Comparison of ENCODE assay signal across 9 cellular contexts in genomic region chr2:37653093-37653492, GRCh38. TPM values are rescaled to one million over a fixed set of nuclear protein-coding genes. Genes with fewer than 3 reads are reported as not detected.
A peak's percentile ranks its signal among the peaks of the same experiment; 100 is the strongest.
DNase-seq lines count a peak whose midpoint lies in the region; ATAC-seq and TF ChIP-seq lines count a peak whose summit lies in the region.
"Had no signal": no experiment of that assay in that cellular context is flagged by ENCODE, and none has a peak within 500 bp of the region (broad histone marks: within the 10 kb centered on the region; RNA-seq: fewer than 3 reads in every experiment).

No MANE protein-coding gene starts in this region.

- H3K9me3 Mint-ChIP-seq in activated CD4-positive, alpha-beta T cell treated with anti-CD3 and anti-CD28 coated beads for 36 hours (ENCODE audit: low read depth), result peaks cover 3% of the 10 kb centered on the region
- peaks cover 3% of the 10 kb centered on the region for H3K9me3 Mint-ChIP-seq in activated CD8-positive, alpha-beta T cell treated with anti-CD3 and anti-CD28 coated beads for 36 hours

- CTCF ChIA-PET in activated CD4-positive, alpha-beta T cell treated with anti-CD3 and anti-CD28 coated beads for 36 hours (lab: Charles Lee), result interaction anchor here (0.6 to 1.3 kb wide), 2 partner anchors 224 to 233 kb away, joined by 3 to 6 read pairs; no protein-coding TSS in a partner anchor
- CTCF ChIA-PET in activated CD8-positive, alpha-beta T cell treated with anti-CD3 and anti-CD28 coated beads for 36 hours (lab: Charles Lee), result interaction anchor here (0.9 to 2.2 kb wide), 4 partner anchors 10 to 224 kb away, joined by 3 to 7 read pairs (median 6); no protein-coding TSS in a partner anchor

- H3K27ac Mint-ChIP-seq in activated CD4-positive, alpha-beta T cell treated with anti-CD3 and anti-CD28 coated beads for 36 hours, result peak overlapping the region; percentile 59
- H3K27ac Mint-ChIP-seq in activated CD8-positive, alpha-beta T cell treated with anti-CD3 and anti-CD28 coated beads for 36 hours, result peak overlapping the region; percentile 72

- no peak for DNase-seq in activated CD4-positive, alpha-beta T cell treated with anti-CD3 and anti-CD28 coated beads for 36 hours
- no peak for DNase-seq in activated CD4-positive, alpha-beta T cell treated with anti-CD3 and anti-CD28 coated beads for 4 hours
- no peak for DNase-seq in activated CD8-positive, alpha-beta T cell treated with anti-CD3 and anti-CD28 coated beads for 36 hours
- DNase-seq in right lobe of liver (no peak), stomach (no peak), head of caudate nucleus (no peak), globus pallidus (ENCODE audit: low spot score) (no peak), EL (no peak)
- DNase-seq: NCI-H187 had no signal

- H3K4me1 Mint-ChIP-seq in activated CD4-positive, alpha-beta T cell treated with anti-CD3 and anti-CD28 coated beads for 36 hours, result peaks cover 89% of the 10 kb centered on the region
- H3K4me1 Mint-ChIP-seq in activated CD8-positive, alpha-beta T cell treated with anti-CD3 and anti-CD28 coated beads for 36 hours (ENCODE audit: low read depth), result peaks cover 86% of the 10 kb centered on the region

- H3K36me3 ChIP-seq in right lobe of liver (no peaks in the 10 kb centered on the region), stomach (no peaks in the 10 kb centered on the region)

- H3K4me1 ChIP-seq in right lobe of liver (no peaks in the 10 kb centered on the region), stomach (peaks cover 39 to 93% (median 73%) of the 10 kb centered on the region in 4 donors)

- peak overlapping the region in 2 of 3 donors; percentile 13 to 58 for H3K27ac ChIP-seq in right lobe of liver
- H3K27ac ChIP-seq in stomach, result peak overlapping the region in 4 of 5 donors; percentile 54 to 78 (median 66)

- H3K27me3 ChIP-seq in right lobe of liver (no peaks in the 10 kb centered on the region), stomach (no peaks in the 10 kb centered on the region)

- H3K4me3 ChIP-seq in right lobe of liver (no peak overlapping the region), stomach (no peak overlapping the region)

- H3K36me3 Mint-ChIP-seq in activated CD4-positive, alpha-beta T cell treated with anti-CD3 and anti-CD28 coated beads for 36 hours (ENCODE audit: low read depth), result peaks cover 25% of the 10 kb centered on the region
- peaks cover 48% of the 10 kb centered on the region for H3K36me3 Mint-ChIP-seq in activated CD8-positive, alpha-beta T cell treated with anti-CD3 and anti-CD28 coated beads for 36 hours (ENCODE audit: low read depth)

- TF ChIP-seq EP300 in stomach (IDR thresholded peaks at IDR 0.05), result no peak

- no peak for ATAC-seq in activated CD4-positive, alpha-beta T cell treated with anti-CD3 and anti-CD28 coated beads for 36 hours
- no peak for ATAC-seq in activated CD8-positive, alpha-beta T cell treated with anti-CD3 and anti-CD28 coated beads for 36 hours
- ATAC-seq in right lobe of liver, result peak in 2 of 4 donors; percentile 18 to 27

- WGBS in right lobe of liver (ENCODE audit: insufficient coverage, low coverage, low lambda C conversion rate, missing lambda C conversion rate), result 37% methylated on average over 6 of the region's 6 CpGs
- WGBS in stomach, 5 donors, result 41 to 63% (median 47%) methylated on average over 6 of the region's 6 CpGs

- POLR2A ChIA-PET in activated CD4-positive, alpha-beta T cell treated with anti-CD3 and anti-CD28 coated beads for 36 hours (lab: Charles Lee), result no interaction called here
- POLR2A ChIA-PET in activated CD8-positive, alpha-beta T cell treated with anti-CD3 and anti-CD28 coated beads for 36 hours (lab: Charles Lee), result interaction anchor here (1.2 kb wide), 1 partner anchor 9 kb away, joined by 3 read pairs; no protein-coding TSS in a partner anchor

- intact Hi-C loops in activated CD4-positive, alpha-beta T cell treated with anti-CD3 and anti-CD28 coated beads for 36 hours (cut with DNase I, micrococcal nuclease), result no loop called here
- intact Hi-C loops in activated CD8-positive, alpha-beta T cell treated with anti-CD3 and anti-CD28 coated beads for 36 hours (cut with micrococcal nuclease), result no loop called here
- intact Hi-C loops in right lobe of liver (cut with DNase I), result no loop called here
- intact Hi-C loops in stomach (cut with DNase I; ENCODE audit: low total_unique reads), result no loop called here
- intact Hi-C loops in head of caudate nucleus (cut with DNase I), result no loop called here

- no peak overlapping the region for H3K4me3 Mint-ChIP-seq in activated CD4-positive, alpha-beta T cell treated with anti-CD3 and anti-CD28 coated beads for 36 hours
- no peak overlapping the region for H3K4me3 Mint-ChIP-seq in activated CD8-positive, alpha-beta T cell treated with anti-CD3 and anti-CD28 coated beads for 36 hours

- H3K9me3 ChIP-seq in right lobe of liver (no peaks in the 10 kb centered on the region), stomach (no peaks in the 10 kb centered on the region)

- TF ChIP-seq CTCF in activated CD8-positive, alpha-beta T cell treated with anti-CD3 and anti-CD28 coated beads for 36 hours (IDR thresholded peaks at IDR 0.05), result no peak
- TF ChIP-seq CTCF in right lobe of liver (IDR thresholded peaks at IDR 0.05) (no peak), stomach (IDR thresholded peaks at IDR 0.05) (no peak)

- TF ChIP-seq POLR2A in right lobe of liver (IDR thresholded peaks at IDR 0.05) (no peak), stomach (IDR thresholded peaks at IDR 0.05) (no peak)

- H3K27me3 Mint-ChIP-seq in activated CD4-positive, alpha-beta T cell treated with anti-CD3 and anti-CD28 coated beads for 36 hours, result no peaks in the 10 kb centered on the region
- no peaks in the 10 kb centered on the region for H3K27me3 Mint-ChIP-seq in activated CD8-positive, alpha-beta T cell treated with anti-CD3 and anti-CD28 coated beads for 36 hours

RNA-seq across cellular contexts. Expression of gene CDC42EP3, which starts 18.3 kb away (rescaled TPM):
- 10 to 100 TPM; 16.4 to 25.2 TPM for total RNA-seq in activated CD4-positive, alpha-beta T cell treated with anti-CD3 and anti-CD28 coated beads for 36 hours
- 10 to 100 TPM; 18.8 to 22.6 TPM for total RNA-seq in activated CD8-positive, alpha-beta T cell treated with anti-CD3 and anti-CD28 coated beads for 36 hours
- total RNA-seq in right lobe of liver (1 to 10 TPM; 3.4 to 8.4 (median 6.0) TPM), stomach (10 to 100 TPM; 16.2 to 89.7 (median 26.3) TPM)
- polyA plus RNA-seq in stomach, result 1 to 10 TPM; 6.7 to 8.9 (median 6.7) TPM
